In genomic region chr1:161531986-161532875, GRCh38 we compare ENCODE assay signal across 1 cellular context.
A peak's percentile ranks its signal among the peaks of the same experiment; 100 is the strongest.
TF ChIP-seq lines count a peak whose summit lies in the region.

No MANE protein-coding gene starts in this region.

TF ChIP-seq in HepG2, 621 proteins besides CTCF, POLR2A, EP300 and RAD21:
- no peak for TF ChIP-seq ARNT2 (CRISPR knock-in tag; IDR thresholded peaks at IDR 0.05; ENCODE audit: low read depth)
- 0 out of 2 replicates have a peak, but pooled peaks have one; percentile 21 for TF ChIP-seq MYPOP (CRISPR knock-in tag; IDR thresholded peaks at IDR 0.05)
- TF ChIP-seq FOSL1 (CRISPR knock-in tag; IDR thresholded peaks at IDR 0.05; ENCODE audit: borderline replicate concordance): no peak
